In the genomic region with DNA sequence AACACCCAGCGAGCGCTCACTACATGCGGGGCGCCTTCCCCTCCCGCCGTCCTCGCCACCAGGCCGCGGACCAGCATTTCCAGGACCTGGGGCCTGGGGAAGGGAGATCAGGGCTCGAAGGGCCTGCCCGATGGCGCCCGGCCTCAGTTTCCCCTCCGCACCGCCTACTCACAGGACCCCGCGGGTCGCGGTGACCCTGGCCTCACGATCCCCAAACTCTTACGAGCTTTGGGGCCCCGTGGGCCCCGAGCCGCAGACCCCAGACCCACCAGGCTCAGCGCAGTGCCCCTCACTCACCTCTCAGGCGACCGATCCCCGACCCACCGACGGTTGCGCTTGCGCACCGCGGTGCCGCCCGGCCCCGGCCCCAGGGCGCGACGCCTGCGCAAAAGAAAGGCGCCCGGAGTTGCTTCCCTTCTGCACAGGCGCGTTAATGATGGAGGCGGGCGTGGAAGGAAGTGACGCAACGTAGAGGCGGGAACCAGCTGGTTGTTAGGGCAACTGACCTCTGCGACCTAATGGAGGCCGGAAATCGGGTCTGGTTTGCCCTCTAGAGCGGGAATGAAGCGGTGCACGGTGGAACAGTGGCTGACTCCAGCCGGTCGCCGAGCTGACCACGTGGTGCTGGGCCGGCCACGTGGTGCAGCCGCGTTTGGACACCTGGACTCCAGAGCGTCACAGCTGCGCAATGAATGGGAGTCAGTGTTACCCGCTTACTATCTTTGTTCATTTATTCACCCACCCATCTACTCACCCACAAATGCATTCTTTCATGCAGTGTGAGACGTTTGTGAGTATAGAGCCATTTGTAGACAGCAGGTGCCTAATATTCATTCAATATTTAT, we compare ENCODE assay signal across 8 cellular contexts. TPM values are rescaled to one million over a fixed set of nuclear protein-coding genes. Genes with fewer than 3 reads are reported as not detected.
DNase-seq lines count a peak whose midpoint lies in the region; ATAC-seq and TF ChIP-seq lines count a peak whose summit lies in the region.

A gene with protein sequence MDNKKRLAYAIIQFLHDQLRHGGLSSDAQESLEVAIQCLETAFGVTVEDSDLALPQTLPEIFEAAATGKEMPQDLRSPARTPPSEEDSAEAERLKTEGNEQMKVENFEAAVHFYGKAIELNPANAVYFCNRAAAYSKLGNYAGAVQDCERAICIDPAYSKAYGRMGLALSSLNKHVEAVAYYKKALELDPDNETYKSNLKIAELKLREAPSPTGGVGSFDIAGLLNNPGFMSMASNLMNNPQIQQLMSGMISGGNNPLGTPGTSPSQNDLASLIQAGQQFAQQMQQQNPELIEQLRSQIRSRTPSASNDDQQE (minus strand): TSS at position 338 of the 845 bp plus-strand sequence. CDS start 14,205 bp downstream, outside the sequence.

- peak within 1 kb of the TSS; percentile 88 for H3K27ac ChIP-seq in WERI-Rb-1
- peak within 1 kb of the TSS; percentile 82 for H3K27ac ChIP-seq in mammary epithelial cell (ENCODE audit: insufficient read depth, low read depth, low read length)
- H3K27ac ChIP-seq in iPS-20b (ENCODE audit: low read length): no peak within 1 kb of the TSS
- H3K27ac ChIP-seq in skin epidermis: peak within 1 kb of the TSS; percentile 69 to 99 (median 97)

- H3K4me2 ChIP-seq in mammary epithelial cell (ENCODE audit: insufficient read depth, low read depth, low read length): peak within 1 kb of the TSS; percentile 79

- intact Hi-C loops in mammary epithelial cell (cut with micrococcal nuclease): loop anchor here (2.0 to 10.0 kb wide), 2 partner anchors 58 to 688 kb away; a partner anchor contains a TSS

- no TSS peak for BruUV-seq in mammary epithelial cell (replicated peaks; lab: Mats Ljungman, UMichigan)

- H3K27me3 ChIP-seq in WERI-Rb-1 (ENCODE audit: insufficient read depth, low read depth, severe bottlenecking): no peaks in the 10 kb centered on the region
- no peaks in the 10 kb centered on the region for H3K27me3 ChIP-seq in mammary epithelial cell (ENCODE audit: insufficient read depth, low read length)
- H3K27me3 ChIP-seq in iPS-20b (ENCODE audit: insufficient read depth, low read length): no peaks in the 10 kb centered on the region

- DNase-seq in AG08395 (ENCODE audit: low spot score): peak; percentile 100
- DNase-seq in NCI-H2227 (lab: John Stamatoyannopoulos, UW; ENCODE audit: unreplicated experiment): peak; percentile 97
- DNase-seq in WERI-Rb-1: peak; percentile 99
- DNase-seq in mammary epithelial cell: peak; percentile 99

- H3K9me3 ChIP-seq in WERI-Rb-1 (ENCODE audit: severe bottlenecking) (no peaks in the 10 kb centered on the region), mammary epithelial cell (replicated peaks; ENCODE audit: insufficient read depth, low read length) (no peaks in the 10 kb centered on the region), iPS-20b (ENCODE audit: insufficient read depth, low read depth, low read length) (no peaks in the 10 kb centered on the region)

- WGBS in mammary epithelial cell (ENCODE audit: low coverage, missing lambda C conversion rate): 0% methylated on average over 20 of the region's 68 CpGs

- peaks cover 76% of the 10 kb centered on the region for H3K79me2 ChIP-seq in mammary epithelial cell (ENCODE audit: insufficient read depth, low read length)

- peak within 1 kb of the TSS; percentile 83 for H2AFZ ChIP-seq in mammary epithelial cell (ENCODE audit: low read depth, low read length)

- dilution Hi-C loops in mammary epithelial cell (cut with HindIII; ENCODE audit: low sequenced_read_pairs): no loop called here

- in situ Hi-C loops in mammary epithelial cell (cut with MboI; ENCODE audit: low sequenced_read_pairs in 2 of 2): no loop called here

- peaks cover 14% of the 10 kb centered on the region for H3K4me1 ChIP-seq in mammary epithelial cell (ENCODE audit: insufficient read depth, low read length)
- peaks cover 6% of the 10 kb centered on the region; the same call in 1 of the 2 replicates for H3K4me1 ChIP-seq in iPS-20b (ENCODE audit: insufficient read depth, low read length)

- H3K36me3 ChIP-seq in WERI-Rb-1: peaks cover 46% of the 10 kb centered on the region
- no peaks in the 10 kb centered on the region for H3K36me3 ChIP-seq in mammary epithelial cell (ENCODE audit: insufficient read depth, low read length)
- H3K36me3 ChIP-seq in iPS-20b (ENCODE audit: insufficient read depth, low read depth, low read length): peaks cover 24% of the 10 kb centered on the region

- TF ChIP-seq CTCF in WERI-Rb-1 (IDR thresholded peaks at IDR 0.05; ENCODE audit: low read depth, low read length) (peak; percentile 61), mammary epithelial cell (conservative IDR thresholded peaks at IDR 0.05 in 1 of 2, IDR thresholded peaks at IDR 0.05 in 1 of 2; ENCODE audit: extremely low read depth in 1 of 2, insufficient read depth in 1 of 2, low read depth in 1 of 2, low read length in 2 of 2) (peak; percentile 18 to 56)

- ATAC-seq in GM18873 (IDR thresholded peaks at IDR 0.05; ENCODE audit: low FRiP score, unreplicated experiment): peak; percentile 69
- peak; percentile 66 for ATAC-seq in HG03139 (IDR thresholded peaks at IDR 0.05; ENCODE audit: unreplicated experiment)

- H3K9ac ChIP-seq in mammary epithelial cell (ENCODE audit: insufficient read depth, low read length): peak within 1 kb of the TSS; percentile 89
- H3K9ac ChIP-seq in iPS-20b (ENCODE audit: low read depth, low read length): peak within 1 kb of the TSS; percentile 92

- H3K4me3 ChIP-seq in WERI-Rb-1 (ENCODE audit: low read depth, low read length) (peak within 1 kb of the TSS; percentile 84), mammary epithelial cell (replicated peaks in 1 of 3; ENCODE audit: insufficient read depth in 1 of 3, low read depth in 2 of 3, low read length in 3 of 3) (peak within 1 kb of the TSS; percentile 89 to 98 (median 91)), iPS-20b (ENCODE audit: low read length) (peak within 1 kb of the TSS; percentile 92), skin epidermis (peak within 1 kb of the TSS; percentile 92 to 100 (median 100))

- no peaks in the 10 kb centered on the region for H4K20me1 ChIP-seq in mammary epithelial cell (ENCODE audit: insufficient read depth, low read length)

- CTCF ChIA-PET in mammary epithelial cell (lab: Charles Lee; ENCODE audit: low non-redundant PET): interaction anchor here (0.9 kb wide), 1 partner anchor 83 kb away, joined by 4 read pairs; no protein-coding TSS in a partner anchor

RNA-seq across cellular contexts. Expression of the gene that starts here (rescaled TPM):
- total RNA-seq in mammary epithelial cell: 10 to 100 TPM; 52.5 to 71.3 TPM
- 101 TPM for polyA plus RNA-seq in mammary epithelial cell
- polyA minus RNA-seq in mammary epithelial cell: 132 TPM
